13 cellular contexts compared by ENCODE assay signal in genomic region chr5:8848997-8849585, GRCh38.
DNase-seq lines count a peak whose midpoint lies in the region; ATAC-seq and TF ChIP-seq lines count a peak whose summit lies in the region.
"Had no signal": no experiment of that assay in that cellular context is flagged by ENCODE, and none has a peak within 500 bp of the region (broad histone marks: within the 10 kb centered on the region; RNA-seq: fewer than 3 reads in every experiment).

No MANE protein-coding gene starts in this region.

- ATAC-seq in left lung: no peak

- in situ Hi-C loops in mammary epithelial cell (cut with MboI; ENCODE audit: low sequenced_read_pairs in 2 of 2): no loop called here

- 52% methylated on average over 3 of the region's 3 CpGs for WGBS in mammary epithelial cell (ENCODE audit: low coverage, missing lambda C conversion rate)

- H3K9me3 ChIP-seq in mammary epithelial cell (replicated peaks; ENCODE audit: insufficient read depth, low read length): no peaks in the 10 kb centered on the region
- H3K9me3 ChIP-seq in left lung: no peaks in the 10 kb centered on the region
- H3K9me3 ChIP-seq: ovary, Peyer's patch, vagina had no signal

- no peaks in the 10 kb centered on the region for H4K20me1 ChIP-seq in mammary epithelial cell (ENCODE audit: insufficient read depth, low read length)

- H3K4me2 ChIP-seq in mammary epithelial cell (ENCODE audit: insufficient read depth, low read depth, low read length): no peak overlapping the region

- H3K27ac ChIP-seq in mammary epithelial cell (ENCODE audit: insufficient read depth, low read depth, low read length): no peak overlapping the region
- H3K27ac ChIP-seq in left lung: no peak overlapping the region
- H3K27ac ChIP-seq: ovary, Peyer's patch, vagina had no signal

- CTCF ChIA-PET in mammary epithelial cell (lab: Charles Lee; ENCODE audit: low non-redundant PET): no interaction called here

- intact Hi-C loops in mammary epithelial cell (cut with micrococcal nuclease): no loop called here
- intact Hi-C loops in left lung (cut with DNase I): no loop called here

- H2AFZ ChIP-seq in mammary epithelial cell (ENCODE audit: low read depth, low read length): no peak overlapping the region

- DNase-seq in AG10803 (ENCODE audit: low read depth) (peak; percentile 72), HT1080 (ENCODE audit: low read depth) (peak; percentile 79), mammary epithelial cell (peak; percentile 75), kidney glomerular epithelial cell (lab: John Stamatoyannopoulos, UW) (peak; percentile 77), NCI-H2196 treated with DMSO at 0.1 percent for 48 hours (lab: John Stamatoyannopoulos, UW; ENCODE audit: unreplicated experiment) (no peak), left lung (no peak)
- DNase-seq in central memory CD4-positive, alpha-beta T cell: no peak
- DNase-seq in activated naive CD4-positive, alpha-beta T cell (lab: John Stamatoyannopoulos, UW): no peak
- DNase-seq: activated naive CD4-positive, alpha-beta T cell treated with anti-CD3 and anti-CD28 coated beads, Interleukin-2, amount 10 ng/mL, durations not matched to agents 7 days and 5 days; NCI-H2171 treated with DMSO at 0.1 percent for 48 hours; ovary; Peyer's patch had no signal

- H3K4me3 ChIP-seq in AG10803 (ENCODE audit: low read length): no peak overlapping the region
- no peak overlapping the region for H3K4me3 ChIP-seq in mammary epithelial cell (replicated peaks in 1 of 3; ENCODE audit: insufficient read depth in 1 of 3, low read depth in 2 of 3, low read length in 3 of 3)
- no peak overlapping the region for H3K4me3 ChIP-seq in left lung
- H3K4me3 ChIP-seq: ovary, Peyer's patch, vagina had no signal

- dilution Hi-C loops in mammary epithelial cell (cut with HindIII; ENCODE audit: low sequenced_read_pairs): no loop called here

- H3K27me3 ChIP-seq in mammary epithelial cell (ENCODE audit: insufficient read depth, low read length): no peaks in the 10 kb centered on the region
- no peaks in the 10 kb centered on the region for H3K27me3 ChIP-seq in left lung
- H3K27me3 ChIP-seq: ovary, Peyer's patch, vagina had no signal

- no peak overlapping the region for H3K9ac ChIP-seq in mammary epithelial cell (ENCODE audit: insufficient read depth, low read length)

- H3K79me2 ChIP-seq in mammary epithelial cell (ENCODE audit: insufficient read depth, low read length): no peaks in the 10 kb centered on the region

- TF ChIP-seq CTCF in AG10803 (conservative IDR thresholded peaks at IDR 0.05; ENCODE audit: low read length): no peak
- no peak for TF ChIP-seq CTCF in mammary epithelial cell (conservative IDR thresholded peaks at IDR 0.05 in 1 of 2, IDR thresholded peaks at IDR 0.05 in 1 of 2; ENCODE audit: extremely low read depth in 1 of 2, insufficient read depth in 1 of 2, low read depth in 1 of 2, low read length in 2 of 2)
- no peak for TF ChIP-seq CTCF in left lung (IDR thresholded peaks at IDR 0.05)

- BruUV-seq in mammary epithelial cell (replicated peaks; lab: Mats Ljungman, UMichigan): no TSS peak

- H3K36me3 ChIP-seq in mammary epithelial cell (ENCODE audit: insufficient read depth, low read length) (no peaks in the 10 kb centered on the region), left lung (no peaks in the 10 kb centered on the region)
- H3K36me3 ChIP-seq: ovary, Peyer's patch, vagina had no signal

- H3K4me1 ChIP-seq in mammary epithelial cell (ENCODE audit: insufficient read depth, low read length): peaks cover 2% of the 10 kb centered on the region
- H3K4me1 ChIP-seq in left lung: no peaks in the 10 kb centered on the region
- H3K4me1 ChIP-seq: Peyer's patch, vagina had no signal

Comparison
In these comparisons a context has a peak if more than half of its experiments do, and no peak if none do; other contexts are left out.
1. DNase-seq: peak in AG10803 (single experiment), HT1080 (single experiment), mammary epithelial cell (single experiment) and kidney glomerular epithelial cell (single experiment); none in central memory CD4-positive, alpha-beta T cell (single experiment), NCI-H2196 treated with DMSO at 0.1 percent for 48 hours (single experiment), activated naive CD4-positive, alpha-beta T cell (0 of 4) and left lung (0 of 2).